In the genomic region with DNA sequence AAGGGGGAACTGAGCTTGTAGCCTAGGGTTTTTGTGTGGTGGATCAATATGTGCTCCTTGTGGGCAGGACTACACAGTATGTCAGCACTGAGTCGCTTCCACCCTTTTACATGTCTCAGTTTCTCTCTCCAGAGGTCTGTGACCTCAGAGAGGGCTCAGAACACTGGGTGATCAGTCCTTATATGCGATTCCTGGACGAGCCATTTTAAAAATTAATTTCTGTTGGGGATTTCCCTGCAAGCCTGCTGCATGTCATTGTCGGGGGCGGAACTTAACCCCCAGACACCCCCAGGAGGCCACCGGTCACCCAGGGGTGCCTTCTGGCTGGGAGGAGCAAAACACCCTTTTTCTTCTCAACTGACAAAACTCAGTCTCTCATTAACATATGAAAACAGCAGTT, we compare ENCODE assay signal across 1 cellular context.
TF ChIP-seq lines count a peak whose summit lies in the region.

No MANE protein-coding gene starts in this region.

TF ChIP-seq in GM23338, 12 proteins besides CTCF, POLR2A, EP300 and RAD21 (continued from another document):
- TF ChIP-seq, protein P1, sequence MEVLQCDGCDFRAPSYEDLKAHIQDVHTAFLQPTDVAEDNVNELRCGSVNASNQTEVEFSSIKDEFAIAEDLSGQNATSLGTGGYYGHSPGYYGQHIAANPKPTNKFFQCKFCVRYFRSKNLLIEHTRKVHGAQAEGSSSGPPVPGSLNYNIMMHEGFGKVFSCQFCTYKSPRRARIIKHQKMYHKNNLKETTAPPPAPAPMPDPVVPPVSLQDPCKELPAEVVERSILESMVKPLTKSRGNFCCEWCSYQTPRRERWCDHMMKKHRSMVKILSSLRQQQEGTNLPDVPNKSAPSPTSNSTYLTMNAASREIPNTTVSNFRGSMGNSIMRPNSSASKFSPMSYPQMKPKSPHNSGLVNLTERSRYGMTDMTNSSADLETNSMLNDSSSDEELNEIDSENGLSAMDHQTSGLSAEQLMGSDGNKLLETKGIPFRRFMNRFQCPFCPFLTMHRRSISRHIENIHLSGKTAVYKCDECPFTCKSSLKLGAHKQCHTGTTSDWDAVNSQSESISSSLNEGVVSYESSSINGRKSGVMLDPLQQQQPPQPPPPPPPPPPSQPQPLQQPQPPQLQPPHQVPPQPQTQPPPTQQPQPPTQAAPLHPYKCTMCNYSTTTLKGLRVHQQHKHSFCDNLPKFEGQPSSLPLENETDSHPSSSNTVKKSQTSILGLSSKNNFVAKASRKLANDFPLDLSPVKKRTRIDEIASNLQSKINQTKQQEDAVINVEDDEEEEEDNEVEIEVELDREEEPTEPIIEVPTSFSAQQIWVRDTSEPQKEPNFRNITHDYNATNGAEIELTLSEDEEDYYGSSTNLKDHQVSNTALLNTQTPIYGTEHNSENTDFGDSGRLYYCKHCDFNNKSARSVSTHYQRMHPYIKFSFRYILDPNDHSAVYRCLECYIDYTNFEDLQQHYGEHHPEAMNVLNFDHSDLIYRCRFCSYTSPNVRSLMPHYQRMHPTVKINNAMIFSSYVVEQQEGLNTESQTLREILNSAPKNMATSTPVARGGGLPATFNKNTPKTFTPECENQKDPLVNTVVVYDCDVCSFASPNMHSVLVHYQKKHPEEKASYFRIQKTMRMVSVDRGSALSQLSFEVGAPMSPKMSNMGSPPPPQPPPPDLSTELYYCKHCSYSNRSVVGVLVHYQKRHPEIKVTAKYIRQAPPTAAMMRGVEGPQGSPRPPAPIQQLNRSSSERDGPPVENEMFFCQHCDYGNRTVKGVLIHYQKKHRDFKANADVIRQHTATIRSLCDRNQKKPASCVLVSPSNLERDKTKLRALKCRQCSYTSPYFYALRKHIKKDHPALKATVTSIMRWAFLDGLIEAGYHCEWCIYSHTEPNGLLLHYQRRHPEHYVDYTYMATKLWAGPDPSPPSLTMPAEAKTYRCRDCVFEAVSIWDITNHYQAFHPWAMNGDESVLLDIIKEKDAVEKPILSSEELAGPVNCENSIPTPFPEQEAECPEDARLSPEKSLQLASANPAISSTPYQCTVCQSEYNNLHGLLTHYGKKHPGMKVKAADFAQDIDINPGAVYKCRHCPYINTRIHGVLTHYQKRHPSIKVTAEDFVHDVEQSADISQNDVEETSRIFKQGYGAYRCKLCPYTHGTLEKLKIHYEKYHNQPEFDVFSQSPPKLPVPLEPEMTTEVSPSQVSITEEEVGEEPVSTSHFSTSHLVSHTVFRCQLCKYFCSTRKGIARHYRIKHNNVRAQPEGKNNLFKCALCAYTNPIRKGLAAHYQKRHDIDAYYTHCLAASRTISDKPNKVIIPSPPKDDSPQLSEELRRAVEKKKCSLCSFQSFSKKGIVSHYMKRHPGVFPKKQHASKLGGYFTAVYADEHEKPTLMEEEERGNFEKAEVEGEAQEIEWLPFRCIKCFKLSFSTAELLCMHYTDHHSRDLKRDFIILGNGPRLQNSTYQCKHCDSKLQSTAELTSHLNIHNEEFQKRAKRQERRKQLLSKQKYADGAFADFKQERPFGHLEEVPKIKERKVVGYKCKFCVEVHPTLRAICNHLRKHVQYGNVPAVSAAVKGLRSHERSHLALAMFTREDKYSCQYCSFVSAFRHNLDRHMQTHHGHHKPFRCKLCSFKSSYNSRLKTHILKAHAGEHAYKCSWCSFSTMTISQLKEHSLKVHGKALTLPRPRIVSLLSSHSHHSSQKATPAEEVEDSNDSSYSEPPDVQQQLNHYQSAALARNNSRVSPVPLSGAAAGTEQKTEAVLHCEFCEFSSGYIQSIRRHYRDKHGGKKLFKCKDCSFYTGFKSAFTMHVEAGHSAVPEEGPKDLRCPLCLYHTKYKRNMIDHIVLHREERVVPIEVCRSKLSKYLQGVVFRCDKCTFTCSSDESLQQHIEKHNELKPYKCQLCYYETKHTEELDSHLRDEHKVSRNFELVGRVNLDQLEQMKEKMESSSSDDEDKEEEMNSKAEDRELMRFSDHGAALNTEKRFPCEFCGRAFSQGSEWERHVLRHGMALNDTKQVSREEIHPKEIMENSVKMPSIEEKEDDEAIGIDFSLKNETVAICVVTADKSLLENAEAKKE (CRISPR knock-in tag; IDR thresholded peaks at IDR 0.05) = no peak
- TF ChIP-seq CREB1 (CRISPR knock-in tag; IDR thresholded peaks at IDR 0.05; ENCODE audit: low read depth) (no peak), ZNF114 (CRISPR knock-in tag; IDR thresholded peaks at IDR 0.05) (no peak), EZH2phosphoT487 (IDR thresholded peaks at IDR 0.05; ENCODE audit: unreplicated experiment) (no peak), NANOG (IDR thresholded peaks at IDR 0.05; ENCODE audit: borderline replicate concordance) (no peak), STAT1 (IDR thresholded peaks at IDR 0.05; ENCODE audit: unreplicated experiment) (no peak), POLR2AphosphoS5 (IDR thresholded peaks at IDR 0.05; ENCODE audit: low read depth) (no peak), EZH2 (IDR thresholded peaks at IDR 0.05; ENCODE audit: low read depth, unreplicated experiment) (no peak)
- TF ChIP-seq, protein P2, sequence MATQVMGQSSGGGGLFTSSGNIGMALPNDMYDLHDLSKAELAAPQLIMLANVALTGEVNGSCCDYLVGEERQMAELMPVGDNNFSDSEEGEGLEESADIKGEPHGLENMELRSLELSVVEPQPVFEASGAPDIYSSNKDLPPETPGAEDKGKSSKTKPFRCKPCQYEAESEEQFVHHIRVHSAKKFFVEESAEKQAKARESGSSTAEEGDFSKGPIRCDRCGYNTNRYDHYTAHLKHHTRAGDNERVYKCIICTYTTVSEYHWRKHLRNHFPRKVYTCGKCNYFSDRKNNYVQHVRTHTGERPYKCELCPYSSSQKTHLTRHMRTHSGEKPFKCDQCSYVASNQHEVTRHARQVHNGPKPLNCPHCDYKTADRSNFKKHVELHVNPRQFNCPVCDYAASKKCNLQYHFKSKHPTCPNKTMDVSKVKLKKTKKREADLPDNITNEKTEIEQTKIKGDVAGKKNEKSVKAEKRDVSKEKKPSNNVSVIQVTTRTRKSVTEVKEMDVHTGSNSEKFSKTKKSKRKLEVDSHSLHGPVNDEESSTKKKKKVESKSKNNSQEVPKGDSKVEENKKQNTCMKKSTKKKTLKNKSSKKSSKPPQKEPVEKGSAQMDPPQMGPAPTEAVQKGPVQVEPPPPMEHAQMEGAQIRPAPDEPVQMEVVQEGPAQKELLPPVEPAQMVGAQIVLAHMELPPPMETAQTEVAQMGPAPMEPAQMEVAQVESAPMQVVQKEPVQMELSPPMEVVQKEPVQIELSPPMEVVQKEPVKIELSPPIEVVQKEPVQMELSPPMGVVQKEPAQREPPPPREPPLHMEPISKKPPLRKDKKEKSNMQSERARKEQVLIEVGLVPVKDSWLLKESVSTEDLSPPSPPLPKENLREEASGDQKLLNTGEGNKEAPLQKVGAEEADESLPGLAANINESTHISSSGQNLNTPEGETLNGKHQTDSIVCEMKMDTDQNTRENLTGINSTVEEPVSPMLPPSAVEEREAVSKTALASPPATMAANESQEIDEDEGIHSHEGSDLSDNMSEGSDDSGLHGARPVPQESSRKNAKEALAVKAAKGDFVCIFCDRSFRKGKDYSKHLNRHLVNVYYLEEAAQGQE (IDR thresholded peaks at IDR 0.05; ENCODE audit: unreplicated experiment) = no peak
- TF ChIP-seq, protein P3, sequence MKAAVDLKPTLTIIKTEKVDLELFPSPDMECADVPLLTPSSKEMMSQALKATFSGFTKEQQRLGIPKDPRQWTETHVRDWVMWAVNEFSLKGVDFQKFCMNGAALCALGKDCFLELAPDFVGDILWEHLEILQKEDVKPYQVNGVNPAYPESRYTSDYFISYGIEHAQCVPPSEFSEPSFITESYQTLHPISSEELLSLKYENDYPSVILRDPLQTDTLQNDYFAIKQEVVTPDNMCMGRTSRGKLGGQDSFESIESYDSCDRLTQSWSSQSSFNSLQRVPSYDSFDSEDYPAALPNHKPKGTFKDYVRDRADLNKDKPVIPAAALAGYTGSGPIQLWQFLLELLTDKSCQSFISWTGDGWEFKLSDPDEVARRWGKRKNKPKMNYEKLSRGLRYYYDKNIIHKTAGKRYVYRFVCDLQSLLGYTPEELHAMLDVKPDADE (IDR thresholded peaks at IDR 0.05) = no peak
